8 cellular contexts compared by ENCODE assay signal in the genomic region with DNA sequence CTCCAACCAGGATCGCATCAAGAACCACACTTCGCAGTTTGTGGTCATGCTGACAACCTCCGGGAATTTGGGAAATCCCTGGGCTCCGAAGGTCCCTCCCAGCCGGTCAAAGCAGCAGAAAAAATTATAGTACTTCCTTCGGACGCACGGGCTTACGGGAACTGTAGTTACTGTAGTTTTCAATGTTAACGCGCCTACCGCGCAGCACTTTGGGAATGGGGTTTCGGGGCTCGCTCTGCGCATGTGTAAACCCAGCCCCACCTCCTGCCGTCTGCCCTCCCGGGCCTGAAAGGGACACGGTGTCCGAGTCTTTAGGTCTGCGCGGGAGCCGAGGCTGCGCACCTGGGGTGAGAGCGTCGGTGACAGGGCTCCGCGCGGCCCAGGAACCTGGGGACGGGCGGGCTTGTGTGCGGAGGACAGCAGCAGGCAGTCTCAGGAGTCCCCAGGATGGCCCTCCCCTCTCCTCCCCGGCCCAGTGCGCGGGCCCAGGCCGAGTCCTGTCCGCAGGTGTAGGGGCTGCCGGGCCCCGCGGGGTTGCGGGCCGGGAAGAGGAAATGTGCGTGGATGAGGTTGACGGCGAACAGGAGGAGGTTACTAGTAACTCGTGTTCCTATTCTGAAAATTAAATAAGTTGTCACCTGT. TPM values are rescaled to one million over a fixed set of nuclear protein-coding genes. Genes with fewer than 3 reads are reported as not detected.
DNase-seq lines count a peak whose midpoint lies in the region; ATAC-seq and TF ChIP-seq lines count a peak whose summit lies in the region.
"Not testable (repeated sequence)": the region's sequence is repeated elsewhere in the genome, so short reads cannot be mapped to it uniquely, and the experiment has no call there.

A gene (plus strand): TSS at position 236 of the 642 bp plus-strand sequence. CDS start 2,837 bp downstream, outside the sequence.

- POLR2A ChIA-PET in Caco-2 (lab: Charles Lee) = not testable (repeated sequence)

- intact Hi-C loops in Caco-2 (cut with micrococcal nuclease; ENCODE audit: unreplicated experiment); heart left ventricle (cut with DNase I): not testable (repeated sequence)

- H3K27me3 Mint-ChIP-seq in Caco-2 (ENCODE audit: insufficient read depth, unreplicated experiment) = not testable (repeated sequence)

- 0 to 2% (median 0%) methylated on average over 22 to 44 of the region's 46 CpGs for WGBS in heart left ventricle, 4 donors

- H3K9me3 Mint-ChIP-seq in Caco-2 (ENCODE audit: unreplicated experiment) = not testable (repeated sequence)

- not testable (repeated sequence) for H3K36me3 Mint-ChIP-seq in Caco-2 (ENCODE audit: insufficient read depth, unreplicated experiment)

- H3K4me3 Mint-ChIP-seq in Caco-2 (ENCODE audit: unreplicated experiment) = peak within 1 kb of the TSS; percentile 71

- not testable (repeated sequence) for H3K4me1 Mint-ChIP-seq in Caco-2 (ENCODE audit: low read depth, unreplicated experiment)

- H3K27ac ChIP-seq in heart left ventricle = peak within 1 kb of the TSS; percentile 14 to 82 (median 74)
- H3K27ac ChIP-seq in neutrophil = peak within 1 kb of the TSS; percentile 58

- H3K9me3 ChIP-seq in Caco-2, heart left ventricle, neutrophil: not testable (repeated sequence)

- peak; percentile 96 for ATAC-seq in GM21619 (IDR thresholded peaks at IDR 0.05; ENCODE audit: unreplicated experiment)
- peak; percentile 96 for ATAC-seq in HG03565 (IDR thresholded peaks at IDR 0.05; ENCODE audit: unreplicated experiment)
- peak; percentile 99 to 100 (median 100) for ATAC-seq in heart left ventricle

- H3K4me1 ChIP-seq in Caco-2; heart left ventricle; neutrophil (ENCODE audit: control insufficient read depth in 1 of 2, insufficient read depth in 1 of 2, low read depth in 1 of 2, low read length in 1 of 2): not testable (repeated sequence)

- TF ChIP-seq POLR2A in heart left ventricle (IDR thresholded peaks at IDR 0.05) = peak in 1 of 2 donors; percentile 39

- CTCF ChIA-PET in Caco-2 (lab: Charles Lee) = not testable (repeated sequence)

- H3K27me3 ChIP-seq in Caco-2 (replicated peaks; ENCODE audit: control insufficient read depth, insufficient read depth, low read length); heart left ventricle; neutrophil: not testable (repeated sequence)

- H3K27ac Mint-ChIP-seq in Caco-2 (ENCODE audit: unreplicated experiment) = not testable (repeated sequence)

- DNase-seq in Caco-2 (peak; percentile 61 to 72), astrocyte of the spinal cord (ENCODE audit: low read depth, low spot score) (peak; percentile 96), heart left ventricle (peak; percentile 85 to 92 (median 90))
- DNase-seq in stimulated activated CD8-positive, alpha-beta memory T cell treated with anti-CD3 and anti-CD28 coated beads, Interleukin-4, amount 100 ng/mL, for 24 hours (ENCODE audit: low read depth) = peak; percentile 52

- not testable (repeated sequence) for H3K36me3 ChIP-seq in Caco-2 (ENCODE audit: control insufficient read depth, insufficient read depth, low read length); heart left ventricle; neutrophil

- in situ Hi-C loops in astrocyte of the spinal cord (cut with HindIII; ENCODE audit: low sequenced_read_pairs) = not testable (repeated sequence)

- TF ChIP-seq CTCF in Caco-2 (IDR thresholded peaks at IDR 0.05; ENCODE audit: insufficient read depth in 1 of 2, low read depth in 1 of 2, low read length in 1 of 2, severe bottlenecking in 1 of 2, unreplicated experiment in 1 of 2); WI38 (IDR thresholded peaks at IDR 0.05; ENCODE audit: low read depth, low read length); astrocyte of the spinal cord (IDR thresholded peaks at IDR 0.05; ENCODE audit: low read depth, low read length); heart left ventricle (IDR thresholded peaks at IDR 0.05); neutrophil (IDR thresholded peaks at IDR 0.05): not testable (repeated sequence)

- H3K4me3 ChIP-seq in Caco-2 (ENCODE audit: low read depth, low read length) = peak within 1 kb of the TSS; percentile 27
- peak within 1 kb of the TSS; percentile 58 for H3K4me3 ChIP-seq in WI38 (ENCODE audit: low read depth, low read length)
- H3K4me3 ChIP-seq in astrocyte of the spinal cord (ENCODE audit: low read depth, low read length) = peak within 1 kb of the TSS; percentile 54
- peak within 1 kb of the TSS; percentile 20 to 69 (median 64) for H3K4me3 ChIP-seq in heart left ventricle
- peak within 1 kb of the TSS; percentile 52 to 58 for H3K4me3 ChIP-seq in neutrophil (ENCODE audit: low read depth in 1 of 2, low read length in 1 of 2)

- not testable (repeated sequence) for BruUV-seq in Caco-2 (replicated peaks; lab: Mats Ljungman, UMichigan)

RNA-seq across cellular contexts. Expression of the gene that starts here (rescaled TPM):
- 0.45 and 0.86 TPM in 2 replicates for total RNA-seq in Caco-2 (2022)
- total RNA-seq in heart left ventricle = 10 to 100 TPM in 1 of 9 donors, 1 to 10 TPM in 8; 4.7 to 10.1 (median 6.8) TPM
- 1 to 10 TPM; 1.8 to 2.3 TPM for polyA plus RNA-seq in heart left ventricle

Comparison
In these comparisons a context has a peak if more than half of its experiments do, and no peak if none do; other contexts are left out.
1. Peak in every context shown above with its lines: DNase-seq, ATAC-seq, H3K4me3 ChIP-seq and H3K27ac ChIP-seq.
2. Peak in DNase-seq and H3K4me3 ChIP-seq in Caco-2; RNA of the gene not detected or under 1 TPM.